ENCODE assay signal across 35 cellular contexts in genomic region chr19:34051255-34051654, GRCh38.
"Had no signal": no experiment of that assay in that cellular context is flagged by ENCODE, and none has a peak within 500 bp of the region (broad histone marks: within the 10 kb centered on the region; RNA-seq: fewer than 3 reads in every experiment).

No MANE protein-coding gene starts in this region.

- H3K36me3 ChIP-seq: MG63 had no signal

- H3K27me3 ChIP-seq: MG63 had no signal

- H3K4me3 ChIP-seq: MG63 had no signal

- H3K9me3 ChIP-seq: MG63 had no signal

- DNase-seq: Karpas-422, Kasumi-1, MG63, MM.1S, MV-4-11, NCI-H1048, NCI-H1092, NCI-H1092 treated with DMSO at 0.1 percent for 48 hours, NCI-H1105, NCI-H1105 treated with DMSO at 0.1 percent for 48 hours, NCI-H1417, NCI-H1417 treated with DMSO at 0.1 percent for 48 hours, NCI-H1436, NCI-H1436 treated with DMSO at 0.1 percent for 48 hours, NCI-H146, NCI-H1694, NCI-H1694 treated with DMSO at 0.1 percent for 48 hours, NCI-H187, NCI-H187 treated with DMSO at 0.1 percent for 48 hours, NCI-H1930, NCI-H2029, NCI-H2029 treated with DMSO at 0.1 percent for 48 hours, NCI-H2081, NCI-H2081 treated with DMSO at 0.1 percent for 48 hours, NCI-H2107, NCI-H2171, NCI-H2171 treated with DMSO at 0.1 percent for 48 hours, NCI-H2227 treated with DMSO at 0.1 percent for 48 hours, NCI-H226, NCI-H345, NCI-H446, NCI-H446 treated with DMSO at 0.1 percent for 48 hours, NCI-H510A, NCI-H510A treated with DMSO at 0.1 percent for 48 hours, NCI-H524 had no signal
